ENCODE assay signal across 1 cellular context in the genomic region with DNA sequence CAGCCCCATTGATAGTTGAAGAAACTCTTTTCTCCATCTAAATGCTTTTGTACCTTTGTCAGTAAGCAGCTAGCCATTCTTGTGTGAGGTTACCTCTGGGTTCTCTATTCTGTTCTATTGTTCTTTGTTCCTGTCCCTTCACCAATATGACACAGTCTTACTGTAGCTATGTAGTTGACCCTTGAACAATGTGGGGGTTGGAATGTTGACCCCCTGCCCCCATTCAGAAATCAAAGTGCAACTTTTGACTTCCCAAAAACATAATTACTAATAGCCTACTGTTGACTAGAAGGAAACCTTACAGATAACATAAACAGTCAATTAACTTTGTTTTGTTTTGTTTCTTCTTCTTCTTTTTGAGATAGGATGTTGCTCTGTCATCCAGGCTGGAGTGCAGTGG.
TF ChIP-seq lines count a peak whose summit lies in the region.

No MANE protein-coding gene starts in this region.

TF ChIP-seq in HepG2, 621 proteins besides CTCF, POLR2A, EP300 and RAD21 (continued from another document and continues in another):
- TF ChIP-seq, protein P1, sequence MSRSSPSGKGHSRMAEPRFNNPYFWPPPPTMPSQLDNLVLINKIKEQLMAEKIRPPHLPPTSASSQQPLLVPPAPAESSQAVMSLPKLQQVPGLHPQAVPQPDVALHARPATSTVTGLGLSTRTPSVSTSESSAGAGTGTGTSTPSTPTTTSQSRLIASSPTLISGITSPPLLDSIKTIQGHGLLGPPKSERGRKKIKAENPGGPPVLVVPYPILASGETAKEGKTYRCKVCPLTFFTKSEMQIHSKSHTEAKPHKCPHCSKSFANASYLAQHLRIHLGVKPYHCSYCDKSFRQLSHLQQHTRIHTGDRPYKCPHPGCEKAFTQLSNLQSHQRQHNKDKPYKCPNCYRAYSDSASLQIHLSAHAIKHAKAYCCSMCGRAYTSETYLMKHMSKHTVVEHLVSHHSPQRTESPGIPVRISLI (CRISPR knock-in tag; IDR thresholded peaks at IDR 0.05; ENCODE audit: borderline replicate concordance) = no peak
- TF ChIP-seq HMG20B (CRISPR knock-in tag; conservative IDR thresholded peaks at IDR 0.05) = 0 out of 2 replicates have a peak, but pooled peaks have one; percentile 31
- no peak for TF ChIP-seq ZNF24 (IDR thresholded peaks at IDR 0.05)
- TF ChIP-seq, protein P2, sequence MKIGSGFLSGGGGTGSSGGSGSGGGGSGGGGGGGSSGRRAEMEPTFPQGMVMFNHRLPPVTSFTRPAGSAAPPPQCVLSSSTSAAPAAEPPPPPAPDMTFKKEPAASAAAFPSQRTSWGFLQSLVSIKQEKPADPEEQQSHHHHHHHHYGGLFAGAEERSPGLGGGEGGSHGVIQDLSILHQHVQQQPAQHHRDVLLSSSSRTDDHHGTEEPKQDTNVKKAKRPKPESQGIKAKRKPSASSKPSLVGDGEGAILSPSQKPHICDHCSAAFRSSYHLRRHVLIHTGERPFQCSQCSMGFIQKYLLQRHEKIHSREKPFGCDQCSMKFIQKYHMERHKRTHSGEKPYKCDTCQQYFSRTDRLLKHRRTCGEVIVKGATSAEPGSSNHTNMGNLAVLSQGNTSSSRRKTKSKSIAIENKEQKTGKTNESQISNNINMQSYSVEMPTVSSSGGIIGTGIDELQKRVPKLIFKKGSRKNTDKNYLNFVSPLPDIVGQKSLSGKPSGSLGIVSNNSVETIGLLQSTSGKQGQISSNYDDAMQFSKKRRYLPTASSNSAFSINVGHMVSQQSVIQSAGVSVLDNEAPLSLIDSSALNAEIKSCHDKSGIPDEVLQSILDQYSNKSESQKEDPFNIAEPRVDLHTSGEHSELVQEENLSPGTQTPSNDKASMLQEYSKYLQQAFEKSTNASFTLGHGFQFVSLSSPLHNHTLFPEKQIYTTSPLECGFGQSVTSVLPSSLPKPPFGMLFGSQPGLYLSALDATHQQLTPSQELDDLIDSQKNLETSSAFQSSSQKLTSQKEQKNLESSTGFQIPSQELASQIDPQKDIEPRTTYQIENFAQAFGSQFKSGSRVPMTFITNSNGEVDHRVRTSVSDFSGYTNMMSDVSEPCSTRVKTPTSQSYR (CRISPR knock-in tag; IDR thresholded peaks at IDR 0.05; ENCODE audit: borderline replicate concordance) = peak; percentile 96
- no peak for TF ChIP-seq RELA (CRISPR knock-in tag; IDR thresholded peaks at IDR 0.05)
- no peak for TF ChIP-seq ZNF367 (CRISPR knock-in tag; IDR thresholded peaks at IDR 0.05; ENCODE audit: borderline replicate concordance)
- TF ChIP-seq THAP11 (CRISPR knock-in tag; IDR thresholded peaks at IDR 0.05) = no peak
- TF ChIP-seq TCF7 (IDR thresholded peaks at IDR 0.05; ENCODE audit: low read depth) = 0 out of 2 replicates have a peak, but pooled peaks have one; percentile 31
- TF ChIP-seq MXD4 (CRISPR knock-in tag; IDR thresholded peaks at IDR 0.05) = no peak
- TF ChIP-seq, protein P3, sequence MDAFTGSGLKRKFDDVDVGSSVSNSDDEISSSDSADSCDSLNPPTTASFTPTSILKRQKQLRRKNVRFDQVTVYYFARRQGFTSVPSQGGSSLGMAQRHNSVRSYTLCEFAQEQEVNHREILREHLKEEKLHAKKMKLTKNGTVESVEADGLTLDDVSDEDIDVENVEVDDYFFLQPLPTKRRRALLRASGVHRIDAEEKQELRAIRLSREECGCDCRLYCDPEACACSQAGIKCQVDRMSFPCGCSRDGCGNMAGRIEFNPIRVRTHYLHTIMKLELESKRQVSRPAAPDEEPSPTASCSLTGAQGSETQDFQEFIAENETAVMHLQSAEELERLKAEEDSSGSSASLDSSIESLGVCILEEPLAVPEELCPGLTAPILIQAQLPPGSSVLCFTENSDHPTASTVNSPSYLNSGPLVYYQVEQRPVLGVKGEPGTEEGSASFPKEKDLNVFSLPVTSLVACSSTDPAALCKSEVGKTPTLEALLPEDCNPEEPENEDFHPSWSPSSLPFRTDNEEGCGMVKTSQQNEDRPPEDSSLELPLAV (CRISPR knock-in tag; conservative IDR thresholded peaks at IDR 0.05; ENCODE audit: low read depth) = no peak
- TF ChIP-seq TRIM24 (CRISPR knock-in tag; IDR thresholded peaks at IDR 0.05) = no peak
- TF ChIP-seq PHF21A (CRISPR knock-in tag; IDR thresholded peaks at IDR 0.05) = no peak
- peak; percentile 88; the same call in 1 of the 2 replicates for TF ChIP-seq NCOR1 (IDR thresholded peaks at IDR 0.05; ENCODE audit: borderline replicate concordance, low read length)
- TF ChIP-seq ZNF224 (CRISPR knock-in tag; IDR thresholded peaks at IDR 0.05) = no peak
- TF ChIP-seq, protein P4, sequence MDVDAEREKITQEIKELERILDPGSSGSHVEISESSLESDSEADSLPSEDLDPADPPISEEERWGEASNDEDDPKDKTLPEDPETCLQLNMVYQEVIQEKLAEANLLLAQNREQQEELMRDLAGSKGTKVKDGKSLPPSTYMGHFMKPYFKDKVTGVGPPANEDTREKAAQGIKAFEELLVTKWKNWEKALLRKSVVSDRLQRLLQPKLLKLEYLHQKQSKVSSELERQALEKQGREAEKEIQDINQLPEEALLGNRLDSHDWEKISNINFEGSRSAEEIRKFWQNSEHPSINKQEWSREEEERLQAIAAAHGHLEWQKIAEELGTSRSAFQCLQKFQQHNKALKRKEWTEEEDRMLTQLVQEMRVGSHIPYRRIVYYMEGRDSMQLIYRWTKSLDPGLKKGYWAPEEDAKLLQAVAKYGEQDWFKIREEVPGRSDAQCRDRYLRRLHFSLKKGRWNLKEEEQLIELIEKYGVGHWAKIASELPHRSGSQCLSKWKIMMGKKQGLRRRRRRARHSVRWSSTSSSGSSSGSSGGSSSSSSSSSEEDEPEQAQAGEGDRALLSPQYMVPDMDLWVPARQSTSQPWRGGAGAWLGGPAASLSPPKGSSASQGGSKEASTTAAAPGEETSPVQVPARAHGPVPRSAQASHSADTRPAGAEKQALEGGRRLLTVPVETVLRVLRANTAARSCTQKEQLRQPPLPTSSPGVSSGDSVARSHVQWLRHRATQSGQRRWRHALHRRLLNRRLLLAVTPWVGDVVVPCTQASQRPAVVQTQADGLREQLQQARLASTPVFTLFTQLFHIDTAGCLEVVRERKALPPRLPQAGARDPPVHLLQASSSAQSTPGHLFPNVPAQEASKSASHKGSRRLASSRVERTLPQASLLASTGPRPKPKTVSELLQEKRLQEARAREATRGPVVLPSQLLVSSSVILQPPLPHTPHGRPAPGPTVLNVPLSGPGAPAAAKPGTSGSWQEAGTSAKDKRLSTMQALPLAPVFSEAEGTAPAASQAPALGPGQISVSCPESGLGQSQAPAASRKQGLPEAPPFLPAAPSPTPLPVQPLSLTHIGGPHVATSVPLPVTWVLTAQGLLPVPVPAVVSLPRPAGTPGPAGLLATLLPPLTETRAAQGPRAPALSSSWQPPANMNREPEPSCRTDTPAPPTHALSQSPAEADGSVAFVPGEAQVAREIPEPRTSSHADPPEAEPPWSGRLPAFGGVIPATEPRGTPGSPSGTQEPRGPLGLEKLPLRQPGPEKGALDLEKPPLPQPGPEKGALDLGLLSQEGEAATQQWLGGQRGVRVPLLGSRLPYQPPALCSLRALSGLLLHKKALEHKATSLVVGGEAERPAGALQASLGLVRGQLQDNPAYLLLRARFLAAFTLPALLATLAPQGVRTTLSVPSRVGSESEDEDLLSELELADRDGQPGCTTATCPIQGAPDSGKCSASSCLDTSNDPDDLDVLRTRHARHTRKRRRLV (CRISPR knock-in tag; IDR thresholded peaks at IDR 0.05) = no peak
- TF ChIP-seq KDM3A (CRISPR knock-in tag; IDR thresholded peaks at IDR 0.05; ENCODE audit: low read depth) = no peak
- TF ChIP-seq, protein P5, sequence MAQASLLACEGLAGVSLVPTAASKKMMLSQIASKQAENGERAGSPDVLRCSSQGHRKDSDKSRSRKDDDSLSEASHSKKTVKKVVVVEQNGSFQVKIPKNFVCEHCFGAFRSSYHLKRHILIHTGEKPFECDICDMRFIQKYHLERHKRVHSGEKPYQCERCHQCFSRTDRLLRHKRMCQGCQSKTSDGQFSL (CRISPR knock-in tag; IDR thresholded peaks at IDR 0.05) = no peak
- peak; percentile 83 for TF ChIP-seq HNF4A (CRISPR knock-in tag; IDR thresholded peaks at IDR 0.05)
- TF ChIP-seq ZKSCAN1 (IDR thresholded peaks at IDR 0.05; ENCODE audit: low read length) = no peak
- TF ChIP-seq FOXA3 (CRISPR knock-in tag; IDR thresholded peaks at IDR 0.05) = peak; percentile 16; the same call in 1 of the 2 replicates
- no peak for TF ChIP-seq ZNF547 (CRISPR knock-in tag; IDR thresholded peaks at IDR 0.05)
- TF ChIP-seq PHB2 (IDR thresholded peaks at IDR 0.05; ENCODE audit: partially characterized antibody) = no peak
- TF ChIP-seq, protein P6, sequence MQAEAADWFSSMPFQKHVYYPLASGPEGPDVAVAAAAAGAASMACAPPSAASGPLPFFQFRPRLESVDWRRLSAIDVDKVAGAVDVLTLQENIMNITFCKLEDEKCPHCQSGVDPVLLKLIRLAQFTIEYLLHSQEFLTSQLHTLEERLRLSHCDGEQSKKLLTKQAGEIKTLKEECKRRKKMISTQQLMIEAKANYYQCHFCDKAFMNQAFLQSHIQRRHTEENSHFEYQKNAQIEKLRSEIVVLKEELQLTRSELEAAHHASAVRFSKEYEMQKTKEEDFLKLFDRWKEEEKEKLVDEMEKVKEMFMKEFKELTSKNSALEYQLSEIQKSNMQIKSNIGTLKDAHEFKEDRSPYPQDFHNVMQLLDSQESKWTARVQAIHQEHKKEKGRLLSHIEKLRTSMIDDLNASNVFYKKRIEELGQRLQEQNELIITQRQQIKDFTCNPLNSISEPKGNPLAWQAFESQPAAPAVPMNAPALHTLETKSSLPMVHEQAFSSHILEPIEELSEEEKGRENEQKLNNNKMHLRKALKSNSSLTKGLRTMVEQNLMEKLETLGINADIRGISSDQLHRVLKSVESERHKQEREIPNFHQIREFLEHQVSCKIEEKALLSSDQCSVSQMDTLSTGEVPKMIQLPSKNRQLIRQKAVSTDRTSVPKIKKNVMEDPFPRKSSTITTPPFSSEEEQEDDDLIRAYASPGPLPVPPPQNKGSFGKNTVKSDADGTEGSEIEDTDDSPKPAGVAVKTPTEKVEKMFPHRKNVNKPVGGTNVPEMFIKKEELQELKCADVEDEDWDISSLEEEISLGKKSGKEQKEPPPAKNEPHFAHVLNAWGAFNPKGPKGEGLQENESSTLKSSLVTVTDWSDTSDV (CRISPR knock-in tag; IDR thresholded peaks at IDR 0.05) = no peak
- TF ChIP-seq SOX6 (IDR thresholded peaks at IDR 0.05) = no peak
- TF ChIP-seq SOX6 (CRISPR knock-in tag; IDR thresholded peaks at IDR 0.05) = peak; percentile 96
- TF ChIP-seq, protein P7, sequence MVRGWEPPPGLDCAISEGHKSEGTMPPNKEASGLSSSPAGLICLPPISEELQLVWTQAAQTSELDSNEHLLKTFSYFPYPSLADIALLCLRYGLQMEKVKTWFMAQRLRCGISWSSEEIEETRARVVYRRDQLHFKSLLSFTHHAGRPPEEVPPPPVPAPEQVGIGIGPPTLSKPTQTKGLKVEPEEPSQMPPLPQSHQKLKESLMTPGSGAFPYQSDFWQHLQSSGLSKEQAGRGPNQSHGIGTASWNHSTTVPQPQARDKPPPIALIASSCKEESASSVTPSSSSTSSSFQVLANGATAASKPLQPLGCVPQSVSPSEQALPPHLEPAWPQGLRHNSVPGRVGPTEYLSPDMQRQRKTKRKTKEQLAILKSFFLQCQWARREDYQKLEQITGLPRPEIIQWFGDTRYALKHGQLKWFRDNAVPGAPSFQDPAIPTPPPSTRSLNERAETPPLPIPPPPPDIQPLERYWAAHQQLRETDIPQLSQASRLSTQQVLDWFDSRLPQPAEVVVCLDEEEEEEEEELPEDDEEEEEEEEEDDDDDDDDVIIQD (CRISPR knock-in tag; IDR thresholded peaks at IDR 0.05; ENCODE audit: low read depth) = peak; percentile 63; the same call in 1 of the 2 replicates
- no peak for TF ChIP-seq ZNF33B (CRISPR knock-in tag; IDR thresholded peaks at IDR 0.05)
- TF ChIP-seq, protein P8, sequence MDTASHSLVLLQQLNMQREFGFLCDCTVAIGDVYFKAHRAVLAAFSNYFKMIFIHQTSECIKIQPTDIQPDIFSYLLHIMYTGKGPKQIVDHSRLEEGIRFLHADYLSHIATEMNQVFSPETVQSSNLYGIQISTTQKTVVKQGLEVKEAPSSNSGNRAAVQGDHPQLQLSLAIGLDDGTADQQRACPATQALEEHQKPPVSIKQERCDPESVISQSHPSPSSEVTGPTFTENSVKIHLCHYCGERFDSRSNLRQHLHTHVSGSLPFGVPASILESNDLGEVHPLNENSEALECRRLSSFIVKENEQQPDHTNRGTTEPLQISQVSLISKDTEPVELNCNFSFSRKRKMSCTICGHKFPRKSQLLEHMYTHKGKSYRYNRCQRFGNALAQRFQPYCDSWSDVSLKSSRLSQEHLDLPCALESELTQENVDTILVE (CRISPR knock-in tag; IDR thresholded peaks at IDR 0.05) = no peak
- TF ChIP-seq MTF1 (CRISPR knock-in tag; IDR thresholded peaks at IDR 0.05) = no peak
- TF ChIP-seq ELF3 (CRISPR knock-in tag; IDR thresholded peaks at IDR 0.05) = peak; percentile 34; the same call in 1 of the 2 replicates
- TF ChIP-seq, protein P9, sequence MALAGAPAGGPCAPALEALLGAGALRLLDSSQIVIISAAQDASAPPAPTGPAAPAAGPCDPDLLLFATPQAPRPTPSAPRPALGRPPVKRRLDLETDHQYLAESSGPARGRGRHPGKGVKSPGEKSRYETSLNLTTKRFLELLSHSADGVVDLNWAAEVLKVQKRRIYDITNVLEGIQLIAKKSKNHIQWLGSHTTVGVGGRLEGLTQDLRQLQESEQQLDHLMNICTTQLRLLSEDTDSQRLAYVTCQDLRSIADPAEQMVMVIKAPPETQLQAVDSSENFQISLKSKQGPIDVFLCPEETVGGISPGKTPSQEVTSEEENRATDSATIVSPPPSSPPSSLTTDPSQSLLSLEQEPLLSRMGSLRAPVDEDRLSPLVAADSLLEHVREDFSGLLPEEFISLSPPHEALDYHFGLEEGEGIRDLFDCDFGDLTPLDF (CRISPR knock-in tag; IDR thresholded peaks at IDR 0.05) = no peak
- TF ChIP-seq, protein P10, sequence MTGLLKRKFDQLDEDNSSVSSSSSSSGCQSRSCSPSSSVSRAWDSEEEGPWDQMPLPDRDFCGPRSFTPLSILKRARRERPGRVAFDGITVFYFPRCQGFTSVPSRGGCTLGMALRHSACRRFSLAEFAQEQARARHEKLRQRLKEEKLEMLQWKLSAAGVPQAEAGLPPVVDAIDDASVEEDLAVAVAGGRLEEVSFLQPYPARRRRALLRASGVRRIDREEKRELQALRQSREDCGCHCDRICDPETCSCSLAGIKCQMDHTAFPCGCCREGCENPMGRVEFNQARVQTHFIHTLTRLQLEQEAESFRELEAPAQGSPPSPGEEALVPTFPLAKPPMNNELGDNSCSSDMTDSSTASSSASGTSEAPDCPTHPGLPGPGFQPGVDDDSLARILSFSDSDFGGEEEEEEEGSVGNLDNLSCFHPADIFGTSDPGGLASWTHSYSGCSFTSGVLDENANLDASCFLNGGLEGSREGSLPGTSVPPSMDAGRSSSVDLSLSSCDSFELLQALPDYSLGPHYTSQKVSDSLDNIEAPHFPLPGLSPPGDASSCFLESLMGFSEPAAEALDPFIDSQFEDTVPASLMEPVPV (CRISPR knock-in tag; IDR thresholded peaks at IDR 0.05) = no peak
- no peak for TF ChIP-seq ZNF431 (CRISPR knock-in tag; IDR thresholded peaks at IDR 0.05; ENCODE audit: borderline replicate concordance, low read depth)
- TF ChIP-seq JUN (CRISPR knock-in tag; IDR thresholded peaks at IDR 0.05) = no peak
- TF ChIP-seq NR2F6 (IDR thresholded peaks at IDR 0.05) = peak; percentile 89
- TF ChIP-seq NR2F6 (CRISPR knock-in tag; IDR thresholded peaks at IDR 0.05) = peak; percentile 90
- no peak for TF ChIP-seq RFX1 (IDR thresholded peaks at IDR 0.05)
- no peak for TF ChIP-seq IRF2 (CRISPR knock-in tag; IDR thresholded peaks at IDR 0.05)
